In genomic region chr10:34999532-34999931, GRCh38 we compare ENCODE assay signal across 34 cellular contexts.
"Had no signal": no experiment of that assay in that cellular context is flagged by ENCODE, and none has a peak within 500 bp of the region (broad histone marks: within the 10 kb centered on the region; RNA-seq: fewer than 3 reads in every experiment).

No MANE protein-coding gene starts in this region.

- FAIRE-seq: TTC549 had no signal

- H3K4me2 ChIP-seq: SK-N-SH had no signal

- H3K27me3 Mint-ChIP-seq: activated CD4-positive, alpha-beta memory T cell treated with anti-CD3 and anti-CD28 coated beads for 36 hours; activated CD8-positive, alpha-beta memory T cell treated with anti-CD3 and anti-CD28 coated beads, Interleukin-2, amount 10 ng/mL, durations not matched to agents 7 days and 5 days; activated naive CD8-positive, alpha-beta T cell treated with anti-CD3 and anti-CD28 coated beads for 36 hours; activated T-helper 17 cell treated with anti-CD3 and anti-CD28 coated beads, Interleukin-2, amount 50 U/mL, for 72 hours had no signal

- H3K4me3 Mint-ChIP-seq: activated CD4-positive, alpha-beta memory T cell treated with anti-CD3 and anti-CD28 coated beads for 36 hours; activated CD8-positive, alpha-beta memory T cell treated with anti-CD3 and anti-CD28 coated beads, Interleukin-2, amount 10 ng/mL, durations not matched to agents 7 days and 5 days; activated naive CD8-positive, alpha-beta T cell treated with anti-CD3 and anti-CD28 coated beads for 36 hours; activated T-cell treated with anti-CD3 and anti-CD28 coated beads, Interleukin-2, amount 50 U/mL, for 72 hours; activated T-helper 17 cell treated with anti-CD3 and anti-CD28 coated beads, Interleukin-2, amount 50 U/mL, for 72 hours; T-helper 1 cell treated with Interleukin-12 subunit alpha and Interleukin-12 subunit beta and Interleukin-4 antibody, amounts not matched to agents 30 μg/mL and 1 μg/mL, for 36 hours; T-helper 2 cell treated with Interferon-gamma antibody and Interleukin-4, amounts not matched to agents 5 μg/mL and 100 μg/mL, for 36 hours had no signal

- H3K4me3 ChIP-seq: SJSA1 had no signal

- H3K9me3 ChIP-seq: SJSA1, SK-N-SH had no signal

- H3K27ac Mint-ChIP-seq: activated CD4-positive, alpha-beta memory T cell treated with anti-CD3 and anti-CD28 coated beads for 36 hours; activated CD8-positive, alpha-beta memory T cell treated with anti-CD3 and anti-CD28 coated beads, Interleukin-2, amount 10 ng/mL, durations not matched to agents 7 days and 5 days; activated naive CD8-positive, alpha-beta T cell treated with anti-CD3 and anti-CD28 coated beads for 36 hours; activated T-cell treated with anti-CD3 and anti-CD28 coated beads, Interleukin-2, amount 50 U/mL, for 72 hours; activated T-helper 17 cell treated with anti-CD3 and anti-CD28 coated beads, Interleukin-2, amount 50 U/mL, for 72 hours; T-helper 1 cell treated with Interleukin-12 subunit alpha and Interleukin-12 subunit beta and Interleukin-4 antibody, amounts not matched to agents 30 μg/mL and 1 μg/mL, for 36 hours; T-helper 2 cell treated with Interferon-gamma antibody and Interleukin-4, amounts not matched to agents 5 μg/mL and 100 μg/mL, for 36 hours had no signal

- H3K9me3 Mint-ChIP-seq: activated CD4-positive, alpha-beta memory T cell treated with anti-CD3 and anti-CD28 coated beads for 36 hours; activated naive CD8-positive, alpha-beta T cell treated with anti-CD3 and anti-CD28 coated beads for 36 hours; activated T-cell treated with anti-CD3 and anti-CD28 coated beads, Interleukin-2, amount 50 U/mL, for 72 hours; activated T-helper 17 cell treated with anti-CD3 and anti-CD28 coated beads, Interleukin-2, amount 50 U/mL, for 72 hours; T-helper 1 cell treated with Interleukin-12 subunit alpha and Interleukin-12 subunit beta and Interleukin-4 antibody, amounts not matched to agents 30 μg/mL and 1 μg/mL, for 36 hours; T-helper 2 cell treated with Interferon-gamma antibody and Interleukin-4, amounts not matched to agents 5 μg/mL and 100 μg/mL, for 36 hours had no signal

- H3K36me3 Mint-ChIP-seq: activated CD8-positive, alpha-beta memory T cell treated with anti-CD3 and anti-CD28 coated beads, Interleukin-2, amount 10 ng/mL, durations not matched to agents 7 days and 5 days; activated naive CD8-positive, alpha-beta T cell treated with anti-CD3 and anti-CD28 coated beads for 36 hours had no signal

- H3K9ac ChIP-seq: SK-N-SH had no signal

- H3K27ac ChIP-seq: brain microvascular endothelial cell, SJSA1 had no signal

- H3K27me3 ChIP-seq: brain microvascular endothelial cell, SJSA1 had no signal

- DNase-seq: activated CD4-positive, alpha-beta memory T cell treated with anti-CD3 and anti-CD28 coated beads for 36 hours; activated CD4-positive, alpha-beta T cell treated with anti-CD3 and anti-CD28 coated beads for 4 hours; activated CD4-positive, alpha-beta T cell treated with anti-CD3 and anti-CD28 coated beads, Interleukin-2, amount 50 U/mL, for 1 hour; activated CD8-positive, alpha-beta memory T cell treated with anti-CD3 and anti-CD28 coated beads, Interleukin-2, amount 10 ng/mL, durations not matched to agents 7 days and 5 days; activated effector memory CD4-positive, alpha-beta T cell treated with anti-CD3 and anti-CD28 coated beads, Interleukin-2, amount 50 U/mL, for 16 hours; activated naive CD4-positive, alpha-beta T cell; activated naive CD4-positive, alpha-beta T cell treated with anti-CD3 and anti-CD28 coated beads, Interleukin-2, amount 50 U/mL, for 16 hours; activated naive CD8-positive, alpha-beta T cell treated with anti-CD3 and anti-CD28 coated beads for 36 hours; activated T-cell treated with anti-CD3 and anti-CD28 coated beads, Interleukin-2, amount 50 U/mL, for 1 hour; activated T-cell treated with anti-CD3 and anti-CD28 coated beads, Interleukin-2, amount 50 U/mL, for 72 hours; amniotic stem cell; aorta; brain microvascular endothelial cell; central memory CD4-positive, alpha-beta T cell; Kasumi-1; KG1; MM.1S; MV-4-11; NCI-H1092; NCI-H1436 treated with DMSO at 0.1 percent for 48 hours; NCI-H1694 treated with DMSO at 0.1 percent for 48 hours; NCI-H2029; NCI-H345; NCI-H524 treated with DMSO at 0.1 percent for 48 hours; RPMI8226; SHP77 treated with DMSO at 0.1 percent for 48 hours; SK-N-SH had no signal

- ATAC-seq: activated CD4-positive, CD25-positive, alpha-beta regulatory T cell treated with anti-CD3 and anti-CD28 coated beads, Interleukin-2, amount 50 U/mL, for 24 hours; activated CD8-positive, alpha-beta memory T cell treated with anti-CD3 and anti-CD28 coated beads, Interleukin-2, amount 10 ng/mL, durations not matched to agents 7 days and 5 days; activated T-cell treated with anti-CD3 and anti-CD28 coated beads, Interleukin-2, amount 50 U/mL, for 72 hours; activated T-helper 17 cell treated with anti-CD3 and anti-CD28 coated beads, Interleukin-2, amount 50 U/mL, for 72 hours; Panc1 had no signal

- H3K36me3 ChIP-seq: brain microvascular endothelial cell, SJSA1 had no signal
